15 cellular contexts compared by ENCODE assay signal in genomic region chr11:65773784-65774411, GRCh38. TPM values are rescaled to one million over a fixed set of nuclear protein-coding genes. Genes with fewer than 3 reads are reported as not detected.
DNase-seq lines count a peak whose midpoint lies in the region; ATAC-seq and TF ChIP-seq lines count a peak whose summit lies in the region.
"Had no signal": no experiment of that assay in that cellular context is flagged by ENCODE, and none has a peak within 500 bp of the region (broad histone marks: within the 10 kb centered on the region; RNA-seq: fewer than 3 reads in every experiment).

No MANE protein-coding gene starts in this region.

- DNase-seq in activated effector memory CD4-positive, alpha-beta T cell treated with anti-CD3 and anti-CD28 coated beads, Interleukin-2, amount 50 U/mL, for 16 hours: peak; percentile 38
- DNase-seq in activated effector memory CD4-positive, alpha-beta T cell treated with Interleukin-2 at 50 U/mL for 16 hours: no peak
- DNase-seq in Kasumi-1 (lab: John Stamatoyannopoulos, UW) (peak; percentile 24 to 27), epithelial cell of esophagus (ENCODE audit: low read depth) (peak; percentile 45), spleen (no peak), NCI-H1694 (lab: John Stamatoyannopoulos, UW) (no peak), GM19238 (ENCODE audit: insufficient read length, low spot score) (no peak)
- DNase-seq: amniotic stem cell; left ventricle myocardium superior; NCI-H774; nephron progenitor cell; SJCRH30; stimulated activated CD4-positive, alpha-beta T cell treated with anti-CD3 and anti-CD28 coated beads, Interleukin-12 subunit alpha, Interleukin-12 subunit beta, amount 100 ng/mL, for 4 hours had no signal

- peaks cover 0 to 29% (median 19%) of the 10 kb centered on the region in 6 donors for H3K36me3 ChIP-seq in spleen
- H3K36me3 ChIP-seq: SJCRH30 had no signal

- peak overlapping the region in 6 of 8 donors; percentile 88 to 97 (median 92) for H3K27ac ChIP-seq in spleen
- H3K27ac ChIP-seq: SJCRH30, vagina had no signal

- no peak overlapping the region for H3K4me3 ChIP-seq in epithelial cell of esophagus (ENCODE audit: low read length)
- peak overlapping the region in 1 of 8 donors; percentile 97 for H3K4me3 ChIP-seq in spleen
- H3K4me3 ChIP-seq: SJCRH30, vagina had no signal

- TF ChIP-seq CTCF in epithelial cell of esophagus (IDR thresholded peaks at IDR 0.05; ENCODE audit: insufficient read depth, low read depth, low read length, missing control alignments) (peak; percentile 19), spleen (IDR thresholded peaks at IDR 0.05 in 8 of 11, conservative IDR thresholded peaks at IDR 0.05 in 3 of 11) (no peak)

- 52 to 64% (median 56%) methylated on average over 8 of the region's 8 CpGs for WGBS in spleen, 5 donors

- H3K27me3 ChIP-seq in spleen (replicated peaks in 1 of 7): no peaks in the 10 kb centered on the region
- H3K27me3 ChIP-seq: SJCRH30, vagina had no signal

- intact Hi-C loops in spleen (cut with DNase I; ENCODE audit: low total_unique reads): loop anchor here (5.0 to 10.0 kb wide), 2 partner anchors 43 to 49 kb away; partner anchors contain the start of gene RNASEH2C

- no peak for TF ChIP-seq POLR2A in spleen (IDR thresholded peaks at IDR 0.05)

- no peak for ATAC-seq in GM18519 (IDR thresholded peaks at IDR 0.05; ENCODE audit: low FRiP score, unreplicated experiment)
- ATAC-seq: left ventricle myocardium superior had no signal

- H3K4me1 ChIP-seq in spleen: peaks cover 0 to 79% (median 41%) of the 10 kb centered on the region in 6 donors
- H3K4me1 ChIP-seq: SJCRH30 had no signal

- no peaks in the 10 kb centered on the region for H3K9me3 ChIP-seq in spleen
- H3K9me3 ChIP-seq: SJCRH30, vagina had no signal

RNA-seq across cellular contexts. Expression of gene AP5B1, which starts 6.9 kb away (rescaled TPM):
- total RNA-seq in spleen: 10 to 100 TPM; 28.9 to 58.9 (median 33.1) TPM
- polyA plus RNA-seq in spleen: 10 to 100 TPM in 1 of 3 donors, 1 to 10 TPM in 2; 2.8 to 12.6 (median 3.3) TPM

RNA-seq across cellular contexts. Expression of gene OVOL1, which starts 13.0 kb away (rescaled TPM):
- total RNA-seq in spleen: under 1 TPM in 2 of 7 donors, not detected in 5; 0.14 to 0.47 TPM
- polyA plus RNA-seq in spleen: under 1 TPM in 2 of 3 donors, not detected in 1; 0.03 to 0.06 TPM
- total RNA-seq: left ventricle myocardium superior, SJCRH30 had no signal

RNA-seq across cellular contexts. Expression of gene RNASEH2C, which starts 53.3 kb away (rescaled TPM):
- total RNA-seq in spleen: 100 to 1,000 TPM in 2 of 7 donors, 10 to 100 TPM in 5; 51.0 to 141 (median 54.4) TPM
- 100 to 1,000 TPM in 2 of 3 donors, 10 to 100 TPM in 1; 56.3 to 124 (median 112) TPM for polyA plus RNA-seq in spleen

RNA-seq across cellular contexts. Expression of gene SNX32, which starts 59.9 kb away (rescaled TPM):
- total RNA-seq in spleen: 1 to 10 TPM in 2 of 7 donors, under 1 TPM in 3, not detected in 2; 0.22 to 1.2 (median 0.77) TPM
- polyA plus RNA-seq in spleen: 1 to 10 TPM in 1 of 3 donors, under 1 TPM in 2; 0.45 to 1.5 (median 0.89) TPM
- total RNA-seq: left ventricle myocardium superior had no signal

Comparison
In these comparisons a context has a peak if more than half of its experiments do, and no peak if none do; other contexts are left out.
1. DNase-seq: peak in activated effector memory CD4-positive, alpha-beta T cell treated with anti-CD3 and anti-CD28 coated beads, Interleukin-2, amount 50 U/mL, for 16 hours (single experiment), Kasumi-1 (2 of 2) and epithelial cell of esophagus (single experiment); none in activated effector memory CD4-positive, alpha-beta T cell treated with Interleukin-2 at 50 U/mL for 16 hours (single experiment), spleen (single experiment), NCI-H1694 (single experiment) and GM19238 (single experiment).